In genomic region chr2:99876956-99877355, GRCh38 we compare ENCODE assay signal across 29 cellular contexts.
"Had no signal": no experiment of that assay in that cellular context is flagged by ENCODE, and none has a peak within 500 bp of the region (broad histone marks: within the 10 kb centered on the region; RNA-seq: fewer than 3 reads in every experiment).

No MANE protein-coding gene starts in this region.

- H3K27me3 Mint-ChIP-seq: activated B cell treated with CpG ODN at 0.5 μM for 24 hours; activated CD8-positive, alpha-beta memory T cell treated with anti-CD3 and anti-CD28 coated beads, Interleukin-2, amount 10 ng/mL, durations not matched to agents 7 days and 5 days; stimulated activated memory B cell treated with anti-CD40 and anti-IgM and Interleukin-4, amounts not matched to agents 10 μg/mL and 1 μg/mL and 100 μg/mL, for 72 hours had no signal

- H3K36me3 Mint-ChIP-seq: activated CD8-positive, alpha-beta memory T cell treated with anti-CD3 and anti-CD28 coated beads, Interleukin-2, amount 10 ng/mL, durations not matched to agents 7 days and 5 days; activated naive CD4-positive, alpha-beta T cell treated with anti-CD3 and anti-CD28 coated beads, Interleukin-2, amount 50 U/mL, for 72 hours; naive thymus-derived CD8-positive, alpha-beta T cell had no signal

- FAIRE-seq: kidney, small intestine had no signal

- H3K9me3 Mint-ChIP-seq: activated B cell treated with CpG ODN at 0.5 μM for 24 hours; activated naive CD4-positive, alpha-beta T cell treated with anti-CD3 and anti-CD28 coated beads, Interleukin-2, amount 50 U/mL, for 72 hours; activated T-cell treated with anti-CD3 and anti-CD28 coated beads, Interleukin-2, amount 50 U/mL, for 72 hours; effector memory CD8-positive, alpha-beta T cell; naive thymus-derived CD8-positive, alpha-beta T cell; neural progenitor cell; stimulated activated memory B cell treated with anti-CD40 and anti-IgM and Interleukin-4, amounts not matched to agents 10 μg/mL and 1 μg/mL and 100 μg/mL, for 72 hours; T-helper 2 cell treated with Interferon-gamma antibody and Interleukin-4, amounts not matched to agents 5 μg/mL and 100 μg/mL, for 36 hours had no signal

- H3K4me3 ChIP-seq: body of pancreas, gastrocnemius medialis, hepatocyte, neural progenitor cell, stomach, thyroid gland, upper lobe of left lung had no signal

- H3K4me1 ChIP-seq: gastrocnemius medialis, neural progenitor cell had no signal

- H3K9me3 ChIP-seq: body of pancreas, gastrocnemius medialis, stomach, thyroid gland, upper lobe of left lung had no signal

- H3K4me1 Mint-ChIP-seq: activated CD8-positive, alpha-beta memory T cell treated with anti-CD3 and anti-CD28 coated beads, Interleukin-2, amount 10 ng/mL, durations not matched to agents 7 days and 5 days had no signal

- H3K4me3 Mint-ChIP-seq: activated B cell treated with CpG ODN at 0.5 μM for 24 hours; activated CD8-positive, alpha-beta memory T cell treated with anti-CD3 and anti-CD28 coated beads, Interleukin-2, amount 10 ng/mL, durations not matched to agents 7 days and 5 days; activated CD8-positive, alpha-beta T cell treated with anti-CD3 and anti-CD28 coated beads, Interleukin-2, amount 10 ng/mL, durations not matched to agents 7 days and 5 days; activated T-cell treated with anti-CD3 and anti-CD28 coated beads, Interleukin-2, amount 50 U/mL, for 72 hours; effector memory CD8-positive, alpha-beta T cell; naive thymus-derived CD8-positive, alpha-beta T cell; neural progenitor cell; stimulated activated memory B cell treated with anti-CD40 and anti-IgM and Interleukin-4, amounts not matched to agents 10 μg/mL and 1 μg/mL and 100 μg/mL, for 72 hours; T-helper 2 cell treated with Interferon-gamma antibody and Interleukin-4, amounts not matched to agents 5 μg/mL and 100 μg/mL, for 36 hours had no signal

- H3K36me3 ChIP-seq: gastrocnemius medialis, neural progenitor cell, thyroid gland, upper lobe of left lung had no signal

- H3K27ac Mint-ChIP-seq: activated B cell treated with CpG ODN at 0.5 μM for 24 hours; activated CD8-positive, alpha-beta memory T cell treated with anti-CD3 and anti-CD28 coated beads, Interleukin-2, amount 10 ng/mL, durations not matched to agents 7 days and 5 days; activated CD8-positive, alpha-beta T cell treated with anti-CD3 and anti-CD28 coated beads, Interleukin-2, amount 10 ng/mL, durations not matched to agents 7 days and 5 days; activated naive CD4-positive, alpha-beta T cell treated with anti-CD3 and anti-CD28 coated beads, Interleukin-2, amount 50 U/mL, for 72 hours; activated T-cell treated with anti-CD3 and anti-CD28 coated beads, Interleukin-2, amount 50 U/mL, for 72 hours; effector memory CD8-positive, alpha-beta T cell; neural progenitor cell; T-helper 2 cell treated with Interferon-gamma antibody and Interleukin-4, amounts not matched to agents 5 μg/mL and 100 μg/mL, for 36 hours had no signal

- ATAC-seq: activated CD8-positive, alpha-beta memory T cell treated with anti-CD3 and anti-CD28 coated beads, Interleukin-2, amount 10 ng/mL, durations not matched to agents 7 days and 5 days; activated CD8-positive, alpha-beta T cell treated with anti-CD3 and anti-CD28 coated beads, Interleukin-2, amount 10 ng/mL, durations not matched to agents 7 days and 5 days; activated naive CD4-positive, alpha-beta T cell treated with anti-CD3 and anti-CD28 coated beads, Interleukin-2, amount 50 U/mL, for 72 hours; activated T-cell treated with anti-CD3 and anti-CD28 coated beads, Interleukin-2, amount 50 U/mL, for 72 hours; body of pancreas; effector memory CD8-positive, alpha-beta T cell; gastrocnemius medialis; naive thymus-derived CD8-positive, alpha-beta T cell; sciatic nerve; stimulated activated memory B cell treated with anti-CD40 and anti-IgM and Interleukin-4, amounts not matched to agents 10 μg/mL and 1 μg/mL and 100 μg/mL, for 72 hours had no signal

- DNase-seq: activated B cell treated with CpG ODN at 0.5 μM for 24 hours; activated CD4-positive, alpha-beta T cell treated with anti-CD3 and anti-CD28 coated beads, Interleukin-2, amount 50 U/mL, for 1 hour; activated CD8-positive, alpha-beta memory T cell treated with anti-CD3 and anti-CD28 coated beads, Interleukin-2, amount 10 ng/mL, durations not matched to agents 7 days and 5 days; activated CD8-positive, alpha-beta T cell treated with anti-CD3 and anti-CD28 coated beads, Interleukin-2, amount 10 ng/mL, durations not matched to agents 7 days and 5 days; activated naive CD4-positive, alpha-beta T cell; activated T-cell treated with anti-CD3 and anti-CD28 coated beads, Interleukin-2, amount 50 U/mL, for 72 hours; anterior cingulate cortex; body of pancreas; cortex of kidney; effector memory CD8-positive, alpha-beta T cell; erythroblast; gastrocnemius medialis; kidney; naive thymus-derived CD8-positive, alpha-beta T cell; retina; small intestine; stimulated activated CD4-positive, alpha-beta T cell treated with anti-CD3 and anti-CD28 coated beads, Interleukin-1b, Interleukin-23, amount 100 ng/mL, for 48 hours; stimulated activated CD4-positive, alpha-beta T cell treated with anti-CD3 and anti-CD28 coated beads, Interleukin-4, amount 100 ng/mL, for 4 hours; stimulated activated CD8-positive, alpha-beta memory T cell treated with anti-CD3 and anti-CD28 coated beads, Interleukin-4, amount 100 ng/mL, for 48 hours; stomach; T-helper 1 cell; thyroid gland; upper lobe of left lung had no signal

- H3K27me3 ChIP-seq: body of pancreas, gastrocnemius medialis, hepatocyte, neural progenitor cell, stomach, thyroid gland, upper lobe of left lung had no signal

- H3K27ac ChIP-seq: body of pancreas, gastrocnemius medialis, hepatocyte, neural progenitor cell, stomach, thyroid gland, upper lobe of left lung had no signal
